ENCODE assay signal across 19 cellular contexts in the genomic region with DNA sequence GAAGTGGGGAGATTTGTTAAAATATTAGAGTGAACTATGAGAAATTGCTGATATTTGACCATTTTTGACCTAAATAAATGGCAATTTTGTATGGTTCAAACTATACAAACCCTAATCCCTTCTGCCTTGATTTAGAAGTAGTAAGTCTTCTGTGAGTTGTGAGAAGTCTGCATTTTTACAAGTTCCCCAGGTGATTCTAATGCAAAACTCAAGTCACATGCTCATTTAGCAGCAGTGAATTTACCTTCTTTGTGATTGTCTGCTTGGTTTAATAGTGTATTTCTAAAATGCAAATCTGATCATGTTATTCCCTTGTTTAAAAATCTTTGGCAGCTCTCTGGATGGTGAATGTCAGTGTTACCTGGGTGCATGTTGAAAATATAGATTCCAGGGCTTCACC. TPM values are rescaled to one million over a fixed set of nuclear protein-coding genes. Genes with fewer than 3 reads are reported as not detected.
"Had no signal": no experiment of that assay in that cellular context is flagged by ENCODE, and none has a peak within 500 bp of the region (broad histone marks: within the 10 kb centered on the region; RNA-seq: fewer than 3 reads in every experiment).

No MANE protein-coding gene starts in this region.

- H3K4me3 ChIP-seq: cardiac muscle cell, left ventricle myocardium inferior, neural progenitor cell, prostate gland, skin epidermis, thoracic aorta, upper lobe of right lung had no signal

- H3K4me2 ChIP-seq: neural progenitor cell had no signal

- H3K9me3 ChIP-seq: prostate gland, thoracic aorta, upper lobe of right lung had no signal

- H3K27me3 ChIP-seq: cardiac muscle cell had no signal

- H3K27ac ChIP-seq: cardiac muscle cell, foreskin keratinocyte, left ventricle myocardium inferior, neural progenitor cell, prostate gland, skin epidermis, thoracic aorta, upper lobe of right lung had no signal

- H3K9ac ChIP-seq: neural progenitor cell had no signal

- ATAC-seq: activated CD8-positive, alpha-beta memory T cell treated with anti-CD3 and anti-CD28 coated beads, Interleukin-2, amount 10 ng/mL, durations not matched to agents 7 days and 5 days; foreskin keratinocyte; right cardiac atrium; upper lobe of right lung had no signal

- DNase-seq: activated B cell treated with CpG ODN at 0.5 μM for 24 hours; activated CD4-positive, alpha-beta memory T cell treated with anti-CD3 and anti-CD28 coated beads for 36 hours; activated CD4-positive, alpha-beta T cell treated with anti-CD3 and anti-CD28 coated beads for 4 hours; activated CD8-positive, alpha-beta memory T cell treated with anti-CD3 and anti-CD28 coated beads, Interleukin-2, amount 10 ng/mL, durations not matched to agents 7 days and 5 days; foreskin keratinocyte; glutamatergic neuron; left ventricle myocardium inferior; mammary epithelial cell; right cardiac atrium; stimulated activated CD4-positive, alpha-beta T cell treated with anti-CD3 and anti-CD28 coated beads, Interleukin-15, amount 100 ng/mL, for 24 hours; stimulated activated CD4-positive, alpha-beta T cell treated with anti-CD3 and anti-CD28 coated beads, Interleukin-2, amount 100 ng/mL, for 48 hours; SW 1271; T-helper 2 cell; upper lobe of right lung had no signal

- H2AFZ ChIP-seq: neural progenitor cell had no signal

- H3K36me3 ChIP-seq: cardiac muscle cell, left ventricle myocardium inferior, neural progenitor cell, prostate gland, thoracic aorta, upper lobe of right lung had no signal

- H3K4me1 ChIP-seq: neural progenitor cell, prostate gland, upper lobe of right lung had no signal

RNA-seq across cellular contexts. Expression of gene MEGF10, which starts 2.8 kb away (rescaled TPM):
- total RNA-seq: activated B cell treated with CpG ODN at 0.5 μM for 24 hours; activated CD4-positive, alpha-beta memory T cell treated with anti-CD3 and anti-CD28 coated beads for 36 hours; activated CD8-positive, alpha-beta memory T cell treated with anti-CD3 and anti-CD28 coated beads, Interleukin-2, amount 10 ng/mL, durations not matched to agents 7 days and 5 days; foreskin keratinocyte had no signal
- polyA plus RNA-seq: foreskin keratinocyte, mammary epithelial cell had no signal
